ENCODE assay signal across 26 cellular contexts in the genomic region with DNA sequence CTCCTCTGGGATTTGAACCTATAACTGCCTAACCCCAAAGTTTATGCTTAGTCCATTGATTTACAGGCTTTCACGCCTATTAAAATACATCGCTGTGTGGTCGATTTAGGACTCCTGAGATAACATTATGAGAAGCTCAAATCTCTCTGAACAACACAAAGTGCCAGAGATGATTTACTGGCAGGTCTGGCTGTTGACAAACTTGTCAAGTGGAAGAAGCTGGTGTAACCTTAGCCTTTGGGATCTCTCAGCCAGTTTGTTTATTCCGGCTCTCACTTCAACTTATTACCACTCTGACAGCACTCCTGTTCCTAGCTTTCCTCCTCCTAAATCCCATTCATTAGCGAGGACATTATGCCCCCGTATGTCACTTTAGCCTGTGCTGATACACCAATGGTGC. TPM values are rescaled to one million over a fixed set of nuclear protein-coding genes. Genes with fewer than 3 reads are reported as not detected.
"Had no signal": no experiment of that assay in that cellular context is flagged by ENCODE, and none has a peak within 500 bp of the region (broad histone marks: within the 10 kb centered on the region; RNA-seq: fewer than 3 reads in every experiment).

No MANE protein-coding gene starts in this region.

- H3K36me3 Mint-ChIP-seq: activated CD8-positive, alpha-beta memory T cell treated with anti-CD3 and anti-CD28 coated beads, Interleukin-2, amount 10 ng/mL, durations not matched to agents 7 days and 5 days; activated naive CD8-positive, alpha-beta T cell had no signal

- H3K27ac ChIP-seq: esophagus muscularis mucosa, foreskin keratinocyte, heart right ventricle, left lung, lower lobe of right lung, spleen, tibial nerve had no signal

- H3K36me3 ChIP-seq: esophagus muscularis mucosa, heart right ventricle, left lung, lower lobe of right lung, spleen, tibial nerve had no signal

- ATAC-seq: activated CD8-positive, alpha-beta memory T cell treated with anti-CD3 and anti-CD28 coated beads, Interleukin-2, amount 10 ng/mL, durations not matched to agents 7 days and 5 days; activated CD8-positive, alpha-beta T cell treated with anti-CD3 and anti-CD28 coated beads for 36 hours; foreskin keratinocyte; heart right ventricle; left lung; lower lobe of right lung; natural killer cell; right cardiac atrium had no signal

- H3K9me3 Mint-ChIP-seq: activated CD8-positive, alpha-beta T cell treated with anti-CD3 and anti-CD28 coated beads for 36 hours had no signal

- H3K4me3 ChIP-seq: esophagus muscularis mucosa, heart right ventricle, left lung, lower lobe of right lung, spleen, tibial nerve had no signal

- H3K27ac Mint-ChIP-seq: activated B cell treated with CpG ODN at 0.5 μM for 24 hours; activated CD8-positive, alpha-beta memory T cell treated with anti-CD3 and anti-CD28 coated beads, Interleukin-2, amount 10 ng/mL, durations not matched to agents 7 days and 5 days; activated CD8-positive, alpha-beta T cell treated with anti-CD3 and anti-CD28 coated beads for 36 hours; activated naive CD8-positive, alpha-beta T cell; activated T-helper 2 cell treated with anti-CD3 and anti-CD28 coated beads, Interferon-gamma antibody, Interleukin-2, Interleukin-4, amounts not matched to agents 10 μg/mL and 5 μg/mL and 100 μg/mL, durations not matched to agents 14 hours and 24 hours and 36 hours; dendritic cell treated with granulocyte-macrophage colony-stimulating factor and Interleukin-4, amounts not matched to agents 40 ng/mL and 50 ng/mL, for 4 days; natural killer cell had no signal

- H3K4me1 ChIP-seq: esophagus muscularis mucosa, foreskin keratinocyte, heart right ventricle, left lung, lower lobe of right lung, spleen, tibial nerve had no signal

- H3K27me3 ChIP-seq: esophagus muscularis mucosa, foreskin keratinocyte, left lung, tibial nerve had no signal

- H3K27me3 Mint-ChIP-seq: activated B cell treated with CpG ODN at 0.5 μM for 24 hours; activated CD8-positive, alpha-beta memory T cell treated with anti-CD3 and anti-CD28 coated beads, Interleukin-2, amount 10 ng/mL, durations not matched to agents 7 days and 5 days; central memory CD8-positive, alpha-beta T cell; dendritic cell treated with granulocyte-macrophage colony-stimulating factor and Interleukin-4, amounts not matched to agents 40 ng/mL and 50 ng/mL, for 4 days had no signal

- H3K9me3 ChIP-seq: esophagus muscularis mucosa, lower lobe of right lung, tibial nerve had no signal

- H3K4me1 Mint-ChIP-seq: activated B cell treated with CpG ODN at 0.5 μM for 24 hours; activated CD8-positive, alpha-beta memory T cell treated with anti-CD3 and anti-CD28 coated beads, Interleukin-2, amount 10 ng/mL, durations not matched to agents 7 days and 5 days; central memory CD8-positive, alpha-beta T cell; natural killer cell had no signal

- H3K4me3 Mint-ChIP-seq: activated B cell treated with CpG ODN at 0.5 μM for 24 hours; activated CD8-positive, alpha-beta memory T cell treated with anti-CD3 and anti-CD28 coated beads, Interleukin-2, amount 10 ng/mL, durations not matched to agents 7 days and 5 days; activated CD8-positive, alpha-beta T cell treated with anti-CD3 and anti-CD28 coated beads for 36 hours; activated naive CD8-positive, alpha-beta T cell; central memory CD8-positive, alpha-beta T cell; dendritic cell treated with granulocyte-macrophage colony-stimulating factor and Interleukin-4, amounts not matched to agents 40 ng/mL and 50 ng/mL, for 4 days; natural killer cell had no signal

- DNase-seq: activated B cell treated with CpG ODN at 0.5 μM for 24 hours; activated CD4-positive, alpha-beta T cell treated with anti-CD3 and anti-CD28 coated beads, Interleukin-2, amount 50 U/mL, for 1 hour; activated CD8-positive, alpha-beta memory T cell treated with anti-CD3 and anti-CD28 coated beads, Interleukin-2, amount 10 ng/mL, durations not matched to agents 7 days and 5 days; activated CD8-positive, alpha-beta T cell treated with anti-CD3 and anti-CD28 coated beads for 36 hours; activated naive CD4-positive, alpha-beta T cell; activated T-cell treated with anti-CD3 and anti-CD28 coated beads, Interleukin-2, amount 50 U/mL, for 48 hours; anterior cingulate cortex; effector CD4-positive, alpha-beta T cell; foreskin keratinocyte; heart right ventricle; kidney glomerular epithelial cell; left lung; lower lobe of right lung; mesenchymal stem cell; natural killer cell; right cardiac atrium; spleen; stimulated activated naive CD4-positive, alpha-beta T cell treated with Interleukin-2 at 50 U/mL for 16 hours had no signal

RNA-seq across cellular contexts. Expression of a gene that starts 27.9 kb away (rescaled TPM):
- total RNA-seq: activated B cell treated with CpG ODN at 0.5 μM for 24 hours; activated CD8-positive, alpha-beta memory T cell treated with anti-CD3 and anti-CD28 coated beads, Interleukin-2, amount 10 ng/mL, durations not matched to agents 7 days and 5 days; activated CD8-positive, alpha-beta T cell treated with anti-CD3 and anti-CD28 coated beads for 36 hours; activated T-helper 2 cell treated with anti-CD3 and anti-CD28 coated beads, Interferon-gamma antibody, Interleukin-2, Interleukin-4, amounts not matched to agents 10 μg/mL and 5 μg/mL and 100 μg/mL, durations not matched to agents 14 hours and 24 hours and 36 hours; esophagus muscularis mucosa; foreskin keratinocyte; omental fat pad; pulmonary artery endothelial cell; spleen; tibial nerve had no signal
- polyA plus RNA-seq: foreskin keratinocyte, heart right ventricle, spleen had no signal
